Comparison of ENCODE assay signal across 23 cellular contexts in the genomic region with DNA sequence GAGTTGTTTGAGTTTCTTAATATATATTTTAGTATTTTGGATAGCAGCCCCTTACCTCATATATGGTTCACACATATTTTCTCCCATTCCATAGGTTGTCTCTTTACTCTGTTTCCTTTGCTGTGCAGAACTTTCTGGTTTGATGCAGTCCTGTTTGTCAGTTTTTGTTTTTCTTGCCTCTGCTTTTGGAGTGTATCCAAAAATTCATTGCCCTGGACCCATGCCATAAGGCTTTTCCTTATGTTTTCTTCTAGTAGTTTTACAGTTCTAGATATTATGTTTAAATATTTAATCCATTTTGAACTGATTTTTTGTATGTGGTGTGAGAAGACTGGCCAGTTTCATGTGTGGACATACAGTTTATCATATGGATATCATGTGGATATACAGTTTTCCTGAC.
"Had no signal": no experiment of that assay in that cellular context is flagged by ENCODE, and none has a peak within 500 bp of the region (broad histone marks: within the 10 kb centered on the region; RNA-seq: fewer than 3 reads in every experiment).

No MANE protein-coding gene starts in this region.

- ATAC-seq: gastrocnemius medialis; left cardiac atrium; lower lobe of right lung; naive thymus-derived CD4-positive, alpha-beta T cell; psoas muscle; sciatic nerve; stimulated activated memory B cell treated with anti-CD40 and anti-IgM and Interleukin-4, amounts not matched to agents 10 μg/mL and 1 μg/mL and 100 μg/mL, for 72 hours; upper lobe of right lung had no signal

- H3K27me3 Mint-ChIP-seq: naive thymus-derived CD4-positive, alpha-beta T cell; stimulated activated memory B cell treated with anti-CD40 and anti-IgM and Interleukin-4, amounts not matched to agents 10 μg/mL and 1 μg/mL and 100 μg/mL, for 72 hours; stimulated activated naive CD8-positive, alpha-beta T cell treated with anti-CD3 and anti-CD28 coated beads, Interleukin-15, Interleukin-2, amounts not matched to agents 100 ng/mL and 50 ng/mL, for 24 hours had no signal

- H3K4me1 ChIP-seq: gastrocnemius medialis, left ventricle myocardium inferior, lower lobe of right lung, parathyroid adenoma, psoas muscle, spleen, tibial artery, upper lobe of right lung, vagina had no signal

- H3K9me3 ChIP-seq: gastrocnemius medialis, lower lobe of right lung, upper lobe of right lung, vagina had no signal

- H3K27me3 ChIP-seq: gastrocnemius medialis, spleen, tibial artery, upper lobe of right lung, vagina had no signal

- H2AFZ ChIP-seq: parathyroid adenoma had no signal

- H3K27ac Mint-ChIP-seq: nephron progenitor cell; stimulated activated memory B cell treated with anti-CD40 and anti-IgM and Interleukin-4, amounts not matched to agents 10 μg/mL and 1 μg/mL and 100 μg/mL, for 72 hours; stimulated activated naive CD8-positive, alpha-beta T cell treated with anti-CD3 and anti-CD28 coated beads, Interleukin-15, Interleukin-2, amounts not matched to agents 100 ng/mL and 50 ng/mL, for 24 hours had no signal

- H3K79me2 ChIP-seq: parathyroid adenoma had no signal

- H3K4me3 ChIP-seq: gastrocnemius medialis, left ventricle myocardium inferior, lower lobe of right lung, psoas muscle, spleen, tibial artery, upper lobe of right lung, vagina had no signal

- H3K4me3 Mint-ChIP-seq: naive thymus-derived CD4-positive, alpha-beta T cell; nephron progenitor cell; stimulated activated memory B cell treated with anti-CD40 and anti-IgM and Interleukin-4, amounts not matched to agents 10 μg/mL and 1 μg/mL and 100 μg/mL, for 72 hours; stimulated activated naive CD8-positive, alpha-beta T cell treated with anti-CD3 and anti-CD28 coated beads, Interleukin-15, Interleukin-2, amounts not matched to agents 100 ng/mL and 50 ng/mL, for 24 hours had no signal

- H3K27ac ChIP-seq: gastrocnemius medialis, left ventricle myocardium inferior, lower lobe of right lung, parathyroid adenoma, psoas muscle, spleen, tibial artery, upper lobe of right lung, vagina had no signal

- H3K4me1 Mint-ChIP-seq: nephron progenitor cell; stimulated activated memory B cell treated with anti-CD40 and anti-IgM and Interleukin-4, amounts not matched to agents 10 μg/mL and 1 μg/mL and 100 μg/mL, for 72 hours had no signal

- H3K9ac ChIP-seq: parathyroid adenoma had no signal

- DNase-seq: erythroblast; gastrocnemius medialis; glutamatergic neuron; kidney; left cardiac atrium; left ventricle myocardium inferior; lower lobe of right lung; mesendoderm; naive thymus-derived CD4-positive, alpha-beta T cell; nephron progenitor cell; psoas muscle; retina; spleen; stimulated activated CD4-positive, alpha-beta T cell treated with anti-CD3 and anti-CD28 coated beads, Interleukin-15, amount 100 ng/mL, for 24 hours; stimulated activated CD4-positive, alpha-beta T cell treated with anti-CD3 and anti-CD28 coated beads, Interleukin-1b, Interleukin-23, amount 100 ng/mL, for 48 hours; stimulated activated CD4-positive, alpha-beta T cell treated with anti-CD3 and anti-CD28 coated beads, Interleukin-4, amount 100 ng/mL, for 24 hours; tibial artery; upper lobe of right lung had no signal
